28 cellular contexts compared by ENCODE assay signal in genomic region chr2:121774216-121774615, GRCh38.
"Had no signal": no experiment of that assay in that cellular context is flagged by ENCODE, and none has a peak within 500 bp of the region (broad histone marks: within the 10 kb centered on the region; RNA-seq: fewer than 3 reads in every experiment).

No MANE protein-coding gene starts in this region.

- H3K36me3 Mint-ChIP-seq: activated naive CD4-positive, alpha-beta T cell treated with anti-CD3 and anti-CD28 coated beads, Interleukin-2, amount 10 ng/mL, durations not matched to agents 7 days and 5 days; activated naive CD4-positive, alpha-beta T cell treated with anti-CD3 and anti-CD28 coated beads, Interleukin-2, amount 50 U/mL, for 72 hours had no signal

- H3K4me1 Mint-ChIP-seq: activated CD4-positive, alpha-beta T cell treated with anti-CD3 and anti-CD28 coated beads, Interleukin-2, amount 10 ng/mL, durations not matched to agents 7 days and 5 days; activated naive CD4-positive, alpha-beta T cell treated with anti-CD3 and anti-CD28 coated beads, Interleukin-2, amount 10 ng/mL, durations not matched to agents 7 days and 5 days; central memory CD8-positive, alpha-beta T cell had no signal

- H3K9me3 ChIP-seq: esophagus muscularis mucosa, gastroesophageal sphincter, heart right ventricle had no signal

- H3K4me1 ChIP-seq: gastroesophageal sphincter had no signal

- H3K4me3 ChIP-seq: coronary artery, esophagus muscularis mucosa, gastroesophageal sphincter, heart right ventricle had no signal

- H3K27me3 ChIP-seq: esophagus muscularis mucosa, gastroesophageal sphincter, heart right ventricle had no signal

- ATAC-seq: activated naive CD4-positive, alpha-beta T cell treated with anti-CD3 and anti-CD28 coated beads, Interleukin-2, amount 50 U/mL, for 72 hours; activated T-cell treated with anti-CD3 and anti-CD28 coated beads, Interleukin-2, amount 50 U/mL, for 72 hours; effector memory CD8-positive, alpha-beta T cell; gastroesophageal sphincter; heart right ventricle; WTC11 had no signal

- H3K27ac Mint-ChIP-seq: activated CD4-positive, alpha-beta memory T cell treated with anti-CD3 and anti-CD28 coated beads, Interleukin-2, amount 10 ng/mL, durations not matched to agents 7 days and 5 days; activated CD4-positive, alpha-beta T cell treated with anti-CD3 and anti-CD28 coated beads, Interleukin-2, amount 10 ng/mL, durations not matched to agents 7 days and 5 days; activated naive CD4-positive, alpha-beta T cell treated with anti-CD3 and anti-CD28 coated beads, Interleukin-2, amount 10 ng/mL, durations not matched to agents 7 days and 5 days; activated naive CD4-positive, alpha-beta T cell treated with anti-CD3 and anti-CD28 coated beads, Interleukin-2, amount 50 U/mL, for 72 hours; activated T-cell treated with anti-CD3 and anti-CD28 coated beads, Interleukin-2, amount 50 U/mL, for 24 hours; activated T-cell treated with anti-CD3 and anti-CD28 coated beads, Interleukin-2, amount 50 U/mL, for 72 hours; effector memory CD8-positive, alpha-beta T cell; WTC11 had no signal

- H3K4me3 Mint-ChIP-seq: activated CD4-positive, alpha-beta memory T cell treated with anti-CD3 and anti-CD28 coated beads, Interleukin-2, amount 10 ng/mL, durations not matched to agents 7 days and 5 days; activated CD4-positive, alpha-beta T cell treated with anti-CD3 and anti-CD28 coated beads, Interleukin-2, amount 10 ng/mL, durations not matched to agents 7 days and 5 days; activated naive CD4-positive, alpha-beta T cell treated with anti-CD3 and anti-CD28 coated beads, Interleukin-2, amount 10 ng/mL, durations not matched to agents 7 days and 5 days; activated T-cell treated with anti-CD3 and anti-CD28 coated beads, Interleukin-2, amount 50 U/mL, for 24 hours; activated T-cell treated with anti-CD3 and anti-CD28 coated beads, Interleukin-2, amount 50 U/mL, for 72 hours; central memory CD8-positive, alpha-beta T cell; effector memory CD8-positive, alpha-beta T cell; WTC11 had no signal

- H3K27ac ChIP-seq: brain microvascular endothelial cell, coronary artery, esophagus muscularis mucosa, gastroesophageal sphincter, heart right ventricle had no signal

- H3K9me3 Mint-ChIP-seq: activated CD4-positive, alpha-beta memory T cell treated with anti-CD3 and anti-CD28 coated beads, Interleukin-2, amount 10 ng/mL, durations not matched to agents 7 days and 5 days; activated CD4-positive, alpha-beta T cell treated with anti-CD3 and anti-CD28 coated beads, Interleukin-2, amount 10 ng/mL, durations not matched to agents 7 days and 5 days; activated naive CD4-positive, alpha-beta T cell treated with anti-CD3 and anti-CD28 coated beads, Interleukin-2, amount 10 ng/mL, durations not matched to agents 7 days and 5 days; activated naive CD4-positive, alpha-beta T cell treated with anti-CD3 and anti-CD28 coated beads, Interleukin-2, amount 50 U/mL, for 72 hours; activated T-cell treated with anti-CD3 and anti-CD28 coated beads, Interleukin-2, amount 50 U/mL, for 24 hours; activated T-cell treated with anti-CD3 and anti-CD28 coated beads, Interleukin-2, amount 50 U/mL, for 72 hours; central memory CD8-positive, alpha-beta T cell; effector memory CD8-positive, alpha-beta T cell; WTC11 had no signal

- H3K36me3 ChIP-seq: brain microvascular endothelial cell had no signal

- DNase-seq: activated CD4-positive, alpha-beta memory T cell treated with anti-CD3 and anti-CD28 coated beads, Interleukin-2, amount 10 ng/mL, durations not matched to agents 7 days and 5 days; activated CD4-positive, alpha-beta T cell treated with anti-CD3 and anti-CD28 coated beads for 1 hour; activated CD4-positive, alpha-beta T cell treated with anti-CD3 and anti-CD28 coated beads for 4 hours; activated CD4-positive, alpha-beta T cell treated with anti-CD3 and anti-CD28 coated beads, Interleukin-2, amount 10 ng/mL, durations not matched to agents 7 days and 5 days; activated CD4-positive, alpha-beta T cell treated with anti-CD3 and anti-CD28 coated beads, Interleukin-2, amount 50 U/mL, for 4 hours; activated CD8-positive, alpha-beta memory T cell treated with anti-CD3 and anti-CD28 coated beads, Interleukin-2, amount 50 U/mL, for 48 hours; activated gamma-delta T cell; activated naive CD4-positive, alpha-beta T cell; activated naive CD4-positive, alpha-beta T cell treated with anti-CD3 and anti-CD28 coated beads, Interleukin-2, amount 10 ng/mL, durations not matched to agents 7 days and 5 days; activated T-cell treated with anti-CD3 and anti-CD28 coated beads for 4 hours; activated T-cell treated with anti-CD3 and anti-CD28 coated beads, Interleukin-2, amount 50 U/mL, for 24 hours; activated T-cell treated with anti-CD3 and anti-CD28 coated beads, Interleukin-2, amount 50 U/mL, for 72 hours; amniotic stem cell; anterior cingulate cortex; brain microvascular endothelial cell; dermis blood vessel endothelial cell; effector CD4-positive, alpha-beta T cell; effector memory CD8-positive, alpha-beta T cell; erythroblast; foreskin melanocyte; heart right ventricle; T-helper 2 cell had no signal

- H3K27me3 Mint-ChIP-seq: activated CD4-positive, alpha-beta memory T cell treated with anti-CD3 and anti-CD28 coated beads, Interleukin-2, amount 10 ng/mL, durations not matched to agents 7 days and 5 days; activated CD4-positive, alpha-beta T cell treated with anti-CD3 and anti-CD28 coated beads, Interleukin-2, amount 10 ng/mL, durations not matched to agents 7 days and 5 days; activated naive CD4-positive, alpha-beta T cell treated with anti-CD3 and anti-CD28 coated beads, Interleukin-2, amount 10 ng/mL, durations not matched to agents 7 days and 5 days; activated T-cell treated with anti-CD3 and anti-CD28 coated beads, Interleukin-2, amount 50 U/mL, for 24 hours; central memory CD8-positive, alpha-beta T cell; effector memory CD8-positive, alpha-beta T cell had no signal
